In the genomic region with DNA sequence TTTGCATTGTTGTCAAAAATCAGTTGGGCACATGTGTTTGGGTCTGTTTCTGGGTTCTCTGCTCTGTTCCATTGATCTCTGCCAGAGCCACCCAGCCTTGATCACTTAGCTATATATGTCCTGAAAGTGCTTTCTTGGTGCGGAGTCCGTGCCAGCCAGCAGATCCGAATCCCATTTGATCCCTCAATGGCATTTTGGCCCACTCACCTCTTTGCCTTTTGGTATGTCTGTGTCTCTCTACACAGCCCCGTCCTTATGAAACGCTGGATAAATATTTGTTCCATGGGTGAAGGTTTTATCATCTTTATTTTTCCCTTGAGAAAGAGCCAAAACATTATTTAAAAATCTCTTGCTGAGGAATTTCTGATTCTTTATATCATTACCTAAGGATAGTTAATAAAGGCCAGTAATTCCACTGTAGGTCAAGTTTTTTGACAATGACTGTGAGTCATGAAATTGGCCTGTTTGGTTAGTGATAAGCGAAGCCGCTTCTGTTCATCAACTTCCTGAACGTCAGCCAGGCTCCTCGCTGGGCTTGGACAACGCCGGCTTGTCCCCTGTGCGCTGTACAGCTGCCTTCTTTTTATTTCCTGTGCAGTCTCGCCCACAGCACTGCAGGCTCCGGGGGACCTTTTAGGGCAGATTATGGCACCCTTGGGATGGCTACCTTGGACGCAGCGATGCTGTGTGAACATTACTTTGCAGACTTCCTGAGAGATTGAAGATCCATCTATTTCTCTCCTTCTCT, we compare ENCODE assay signal across 10 cellular contexts. TPM values are rescaled to one million over a fixed set of nuclear protein-coding genes. Genes with fewer than 3 reads are reported as not detected.
DNase-seq lines count a peak whose midpoint lies in the region; TF ChIP-seq lines count a peak whose summit lies in the region.
"Had no signal": no experiment of that assay in that cellular context is flagged by ENCODE, and none has a peak within 500 bp of the region (broad histone marks: within the 10 kb centered on the region; RNA-seq: fewer than 3 reads in every experiment).

No MANE protein-coding gene starts in this region.

- DNase-seq in A673 (ENCODE audit: low spot score) = peak; percentile 62
- DNase-seq in cerebellum (ENCODE audit: low spot score) = peak; percentile 72
- DNase-seq in mesothelial cell of epicardium (ENCODE audit: low spot score in 2 of 2, unreplicated experiment in 2 of 2) = no peak
- DNase-seq in Karpas-422 = no peak
- DNase-seq in OCI-M2 (lab: John Stamatoyannopoulos, UW; ENCODE audit: unreplicated experiment) = no peak
- DNase-seq in stimulated activated CD4-positive, alpha-beta T cell treated with anti-CD3 and anti-CD28 coated beads, Interleukin-1b, Interleukin-23, amount 100 ng/mL, for 48 hours = no peak
- DNase-seq in activated naive CD4-positive, alpha-beta T cell treated with Interleukin-2 at 50 U/mL for 16 hours = no peak
- DNase-seq: activated T-cell treated with anti-CD3 and anti-CD28 coated beads for 4 hours, NCI-H187 had no signal

- H3K27me3 Mint-ChIP-seq in mesothelial cell of epicardium (ENCODE audit: low read depth) = no peaks in the 10 kb centered on the region

- H3K27ac ChIP-seq in A673 (ENCODE audit: low read depth, low read length, poor library complexity, severe bottlenecking) = no peak overlapping the region
- H3K27ac ChIP-seq in Karpas-422 (ENCODE audit: low read length) = no peak overlapping the region

- H3K36me3 Mint-ChIP-seq in mesothelial cell of epicardium = peaks cover 8% of the 10 kb centered on the region

- CTCF ChIA-PET in A673 (lab: Charles Lee) = interaction anchor here (0.5 kb wide), 1 partner anchor 121 kb away, joined by 4 read pairs; the partner anchor contains the start of gene RAB12

- H3K9me2 ChIP-seq in Loucy (replicated peaks; ENCODE audit: low read depth, low read length) (no peaks in the 10 kb centered on the region), Karpas-422 (replicated peaks; ENCODE audit: insufficient read depth, low read length) (no peaks in the 10 kb centered on the region)

- BruUV-seq in A673 (replicated peaks; lab: Mats Ljungman, UMichigan) = no TSS peak

- H3K4me1 Mint-ChIP-seq in mesothelial cell of epicardium = peaks cover 8% of the 10 kb centered on the region

- H4K20me1 ChIP-seq in Loucy (ENCODE audit: insufficient read depth, low read length, poor library complexity, severe bottlenecking) (no peaks in the 10 kb centered on the region), Karpas-422 (ENCODE audit: insufficient read depth, low read depth, low read length) (no peaks in the 10 kb centered on the region)

- TF ChIP-seq CTCF in A673 (conservative IDR thresholded peaks at IDR 0.05; ENCODE audit: low read depth, low read length) (no peak), Loucy (conservative IDR thresholded peaks at IDR 0.05; ENCODE audit: low read length) (no peak), mesothelial cell of epicardium (IDR thresholded peaks at IDR 0.05; ENCODE audit: unreplicated experiment) (no peak)

- peak overlapping the region; percentile 66 for H3K4me2 ChIP-seq in Loucy (ENCODE audit: low read depth, low read length, poor library complexity, severe bottlenecking)
- H3K4me2 ChIP-seq in Karpas-422 (ENCODE audit: low read depth, low read length, poor library complexity, severe bottlenecking) = no peak overlapping the region

- H3K4me1 ChIP-seq in A673 (ENCODE audit: insufficient read depth, low read length, poor library complexity, severe bottlenecking) (no peaks in the 10 kb centered on the region), Loucy (ENCODE audit: insufficient read depth, low read length, poor library complexity, severe bottlenecking) (peaks cover 61% of the 10 kb centered on the region), Karpas-422 (ENCODE audit: low read length) (no peaks in the 10 kb centered on the region)

- H3K4me3 ChIP-seq in A673 (ENCODE audit: low read depth, low read length, poor library complexity, severe bottlenecking) (no peak overlapping the region), Loucy (ENCODE audit: low read length, poor library complexity, severe bottlenecking) (peak overlapping the region; percentile 54), Karpas-422 (ENCODE audit: low read length) (no peak overlapping the region)

- intact Hi-C loops in A673 (cut with micrococcal nuclease; ENCODE audit: unreplicated experiment) = no loop called here

- peaks cover 20% of the 10 kb centered on the region; the same call in 1 of the 2 replicates for H3K79me2 ChIP-seq in Loucy (ENCODE audit: insufficient read depth, low read length)
- no peaks in the 10 kb centered on the region for H3K79me2 ChIP-seq in Karpas-422 (ENCODE audit: low read length)

- H3K9ac ChIP-seq in Loucy (ENCODE audit: low read depth, low read length, poor library complexity, severe bottlenecking) (peak overlapping the region; percentile 37), Karpas-422 (ENCODE audit: low read length) (no peak overlapping the region)

- no peak overlapping the region for H3K4me3 Mint-ChIP-seq in mesothelial cell of epicardium

- peak overlapping the region; percentile 33 for H3K27ac Mint-ChIP-seq in mesothelial cell of epicardium

- H3K36me3 ChIP-seq in A673 (ENCODE audit: insufficient read depth, low read length, poor library complexity, severe bottlenecking) = no peaks in the 10 kb centered on the region
- H3K36me3 ChIP-seq in Loucy (ENCODE audit: insufficient read depth, low read length) = 0 out of 2 replicates have a peak, but pooled peaks cover 7% of the 10 kb centered on the region
- no peaks in the 10 kb centered on the region for H3K36me3 ChIP-seq in Karpas-422 (ENCODE audit: insufficient read depth, low read length)

- POLR2A ChIA-PET in A673 (lab: Charles Lee; ENCODE audit: low non-redundant PET) = no interaction called here

- no peaks in the 10 kb centered on the region for H3K9me3 ChIP-seq in A673 (ENCODE audit: low read depth, low read length, poor library complexity, severe bottlenecking)
- no peaks in the 10 kb centered on the region for H3K9me3 ChIP-seq in Loucy (ENCODE audit: insufficient read depth, low read depth, low read length)
- no peaks in the 10 kb centered on the region for H3K9me3 ChIP-seq in Karpas-422 (ENCODE audit: low read length)

- H2AFZ ChIP-seq in Loucy (ENCODE audit: low read length) (no peak overlapping the region), Karpas-422 (ENCODE audit: low read length) (no peak overlapping the region)

- H3K27me3 ChIP-seq in A673 (replicated peaks; ENCODE audit: insufficient read depth, low read depth, low read length, poor library complexity) (no peaks in the 10 kb centered on the region), Loucy (ENCODE audit: insufficient read depth, low read length, poor library complexity, severe bottlenecking) (no peaks in the 10 kb centered on the region), Karpas-422 (ENCODE audit: low read length) (no peaks in the 10 kb centered on the region)

- H3K9me3 Mint-ChIP-seq in mesothelial cell of epicardium = peaks cover 6% of the 10 kb centered on the region

- 0 out of 2 replicates have a peak, but pooled peaks cover 4% of the 10 kb centered on the region for H3F3A ChIP-seq in Loucy (ENCODE audit: low read depth)

RNA-seq across cellular contexts. Expression of gene MTCL1, which starts 24.9 kb away (rescaled TPM):
- total RNA-seq in A673 (2021) (8.9 and 11.2 TPM in 2 replicates), cerebellum (26.7 TPM), mesothelial cell of epicardium (24.0 to 26.2 TPM (median 24.7 TPM) in 3 replicates)
- 0.43 and 2.9 TPM in 2 replicates for total RNA-seq in Karpas-422 (2014; rRNA removed; shearing (Covaris generic); ENCODE audit: low replicate concordance)

Comparison
In these comparisons a context has a peak if more than half of its experiments do, and no peak if none do; other contexts are left out.
1. DNase-seq: peak in A673 (single experiment) and cerebellum (single experiment); none in mesothelial cell of epicardium (0 of 2), Karpas-422 (single experiment), OCI-M2 (single experiment), stimulated activated CD4-positive, alpha-beta T cell treated with anti-CD3 and anti-CD28 coated beads, Interleukin-1b, Interleukin-23, amount 100 ng/mL, for 48 hours (single experiment) and activated naive CD4-positive, alpha-beta T cell treated with Interleukin-2 at 50 U/mL for 16 hours (single experiment).